10 cellular contexts compared by ENCODE assay signal in the genomic region with DNA sequence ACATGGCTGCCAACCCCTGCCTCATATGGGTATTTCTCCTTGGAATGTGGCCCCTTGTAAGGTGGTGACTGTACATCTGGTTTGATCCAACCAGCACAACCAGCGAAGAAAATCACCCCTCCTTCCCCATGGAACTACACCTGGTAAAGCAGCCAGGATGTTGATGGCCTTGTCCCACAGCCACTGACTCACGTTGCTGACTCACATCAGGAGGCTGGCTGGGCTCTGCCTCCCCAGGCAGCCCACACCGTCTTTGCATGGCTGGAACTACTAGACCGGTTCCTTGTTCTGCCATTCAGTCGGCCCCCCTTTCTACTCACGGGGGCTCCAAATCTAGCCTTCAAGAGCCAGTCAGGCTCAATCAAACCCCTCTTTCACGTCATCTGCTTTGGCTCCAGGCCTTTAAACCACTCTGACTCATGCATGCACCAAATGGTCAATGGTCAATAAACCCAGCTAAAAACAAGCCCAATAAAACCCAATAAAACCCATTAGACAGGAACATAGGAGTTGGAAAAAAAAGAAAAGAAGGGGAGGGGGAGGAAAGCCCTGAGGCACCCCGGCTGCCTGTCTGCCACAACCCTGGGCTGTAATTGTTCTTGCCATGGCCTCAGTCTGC.
DNase-seq lines count a peak whose midpoint lies in the region; ATAC-seq lines count a peak whose summit lies in the region.
"Had no signal": no experiment of that assay in that cellular context is flagged by ENCODE, and none has a peak within 500 bp of the region (broad histone marks: within the 10 kb centered on the region; RNA-seq: fewer than 3 reads in every experiment).

No MANE protein-coding gene starts in this region.

- no peaks in the 10 kb centered on the region for H3K27me3 Mint-ChIP-seq in activated T-cell treated with anti-CD3 and anti-CD28 coated beads, Interleukin-2, amount 50 U/mL, for 72 hours (ENCODE audit: low read depth)
- H3K27me3 Mint-ChIP-seq: activated B cell treated with CpG ODN at 0.5 μM for 24 hours had no signal

- peak; percentile 77 to 85 for ATAC-seq in activated T-cell treated with anti-CD3 and anti-CD28 coated beads, Interleukin-2, amount 50 U/mL, for 72 hours (replicated peaks in 1 of 2)
- ATAC-seq in HG02623 (IDR thresholded peaks at IDR 0.05; ENCODE audit: unreplicated experiment) (no peak), HG02642 (IDR thresholded peaks at IDR 0.05; ENCODE audit: poor library complexity, unreplicated experiment) (no peak), HG03354 (IDR thresholded peaks at IDR 0.05; ENCODE audit: poor library complexity, severe bottlenecking, unreplicated experiment) (no peak)

- H3K27ac Mint-ChIP-seq in activated T-cell treated with anti-CD3 and anti-CD28 coated beads, Interleukin-2, amount 50 U/mL, for 72 hours = no peak overlapping the region
- H3K27ac Mint-ChIP-seq: activated B cell treated with CpG ODN at 0.5 μM for 24 hours, memory B cell had no signal

- peaks cover 17% of the 10 kb centered on the region for H3K4me1 Mint-ChIP-seq in activated T-cell treated with anti-CD3 and anti-CD28 coated beads, Interleukin-2, amount 50 U/mL, for 72 hours (ENCODE audit: low read depth)
- H3K4me1 Mint-ChIP-seq: activated B cell treated with CpG ODN at 0.5 μM for 24 hours, memory B cell had no signal

- no peak overlapping the region for H3K4me3 ChIP-seq in urinary bladder (ENCODE audit: low read depth, low read length)

- H3K4me1 ChIP-seq in urinary bladder (ENCODE audit: insufficient read depth) = no peaks in the 10 kb centered on the region

- peak; percentile 69 for DNase-seq in stimulated activated CD4-positive, alpha-beta T cell treated with anti-CD3 and anti-CD28 coated beads, Interleukin-15, amount 100 ng/mL, for 24 hours
- no peak for DNase-seq in stimulated activated CD4-positive, alpha-beta T cell treated with anti-CD3 and anti-CD28 coated beads, Interleukin-12 subunit alpha, Interleukin-12 subunit beta, amount 100 ng/mL, for 4 hours
- DNase-seq in activated T-cell treated with anti-CD3 and anti-CD28 coated beads, Interleukin-2, amount 50 U/mL, for 72 hours = peak; percentile 63 to 66
- DNase-seq in kidney glomerular epithelial cell (lab: John Stamatoyannopoulos, UW) = peak; percentile 99
- DNase-seq: activated B cell treated with CpG ODN at 0.5 μM for 24 hours had no signal

- 47% methylated on average over 8 of the region's 8 CpGs for WGBS in urinary bladder

- no peaks in the 10 kb centered on the region for H3K9me3 Mint-ChIP-seq in activated T-cell treated with anti-CD3 and anti-CD28 coated beads, Interleukin-2, amount 50 U/mL, for 72 hours
- H3K9me3 Mint-ChIP-seq: activated B cell treated with CpG ODN at 0.5 μM for 24 hours, memory B cell had no signal

- H3K4me3 Mint-ChIP-seq in activated T-cell treated with anti-CD3 and anti-CD28 coated beads, Interleukin-2, amount 50 U/mL, for 72 hours = peak overlapping the region; percentile 16 to 31
- H3K4me3 Mint-ChIP-seq: activated B cell treated with CpG ODN at 0.5 μM for 24 hours, memory B cell had no signal

- no peaks in the 10 kb centered on the region for H3K36me3 ChIP-seq in urinary bladder (ENCODE audit: insufficient read depth)

- H3K36me3 Mint-ChIP-seq in activated T-cell treated with anti-CD3 and anti-CD28 coated beads, Interleukin-2, amount 50 U/mL, for 72 hours (ENCODE audit: insufficient read depth in 2 of 2) = no peaks in the 10 kb centered on the region
- H3K36me3 Mint-ChIP-seq: memory B cell had no signal

- peak overlapping the region; percentile 19 for H3K27ac ChIP-seq in urinary bladder (ENCODE audit: low read depth)

Comparison
In these comparisons a context has a peak if more than half of its experiments do, and no peak if none do; other contexts are left out.
1. ATAC-seq: peak in activated T-cell treated with anti-CD3 and anti-CD28 coated beads, Interleukin-2, amount 50 U/mL, for 72 hours (2 of 2); none in HG02623 (single experiment), HG02642 (single experiment) and HG03354 (single experiment).